Comparison of ENCODE assay signal across 8 cellular contexts in genomic region chr15:58748040-58748786, GRCh38. TPM values are rescaled to one million over a fixed set of nuclear protein-coding genes. Genes with fewer than 3 reads are reported as not detected.
DNase-seq lines count a peak whose midpoint lies in the region; ATAC-seq, FAIRE-seq and TF ChIP-seq lines count a peak whose summit lies in the region.

No MANE protein-coding gene starts in this region.

- H3K27me3 Mint-ChIP-seq in activated T-helper 17 cell treated with anti-CD3 and anti-CD28 coated beads, Interleukin-2, amount 50 U/mL, for 72 hours, result no peaks in the 10 kb centered on the region

- TF ChIP-seq CTCF in GM12865 (IDR thresholded peaks at IDR 0.05; ENCODE audit: insufficient read depth, low read depth, low read length, missing control alignments), result no peak

- no peak for FAIRE-seq in small intestine (lab: Jason Lieb, UNC)
- no peak for FAIRE-seq in urothelium cell line (lab: Jason Lieb, UNC)

- intact Hi-C loops in right cardiac atrium (cut with DNase I), result no loop called here

- H3K27ac ChIP-seq in right cardiac atrium (ENCODE audit: low read length), result peak overlapping the region; percentile 91
- peak overlapping the region; percentile 86 to 97 for H3K27ac ChIP-seq in small intestine (ENCODE audit: low read depth in 1 of 2, low read length in 1 of 2)

- H3K27me3 ChIP-seq in right cardiac atrium (ENCODE audit: control insufficient read depth, insufficient read depth) (no peaks in the 10 kb centered on the region), small intestine (ENCODE audit: control insufficient read depth in 2 of 2, insufficient read depth in 2 of 2, low read length in 2 of 2) (no peaks in the 10 kb centered on the region)

- H3K36me3 ChIP-seq in small intestine (ENCODE audit: control insufficient read depth in 2 of 2, insufficient read depth in 2 of 2, low read length in 2 of 2), result no peaks in the 10 kb centered on the region

- in situ Hi-C loops in ACHN (cut with HindIII; ENCODE audit: low pct_ligation_motif_present, low pct_unique_long_range_greater_than_20kb, low sequenced_read_pairs), result no loop called here

- H3K4me1 ChIP-seq in right cardiac atrium (ENCODE audit: control insufficient read depth, insufficient read depth, low read length) (peaks cover 1% of the 10 kb centered on the region), small intestine (ENCODE audit: control insufficient read depth in 2 of 2, insufficient read depth in 1 of 2, low read depth in 1 of 2, low read length in 1 of 2) (peaks cover 0 to 5% of the 10 kb centered on the region in 2 donors)

- H3K9me3 ChIP-seq in right cardiac atrium (ENCODE audit: control insufficient read depth, low read length) (no peaks in the 10 kb centered on the region), small intestine (ENCODE audit: control insufficient read depth, low read depth) (no peaks in the 10 kb centered on the region)

- H3K4me1 Mint-ChIP-seq in activated T-helper 17 cell treated with anti-CD3 and anti-CD28 coated beads, Interleukin-2, amount 50 U/mL, for 72 hours, result peaks cover 22% of the 10 kb centered on the region

- peaks cover 12% of the 10 kb centered on the region for H3K36me3 Mint-ChIP-seq in activated T-helper 17 cell treated with anti-CD3 and anti-CD28 coated beads, Interleukin-2, amount 50 U/mL, for 72 hours (ENCODE audit: low read depth)

- WGBS in right cardiac atrium, result 3% methylated on average over 13 of the region's 13 CpGs
- WGBS in small intestine, 3 donors, result 2 to 4% (median 3%) methylated on average over 13 of the region's 13 CpGs

- peak; percentile 0 for ATAC-seq in HG03521 (IDR thresholded peaks at IDR 0.05; ENCODE audit: unreplicated experiment)
- peak; percentile 4 for ATAC-seq in activated T-helper 17 cell treated with anti-CD3 and anti-CD28 coated beads, Interleukin-2, amount 50 U/mL, for 72 hours (replicated peaks)
- no peak for ATAC-seq in right cardiac atrium
- no peak for ATAC-seq in GM18858 (IDR thresholded peaks at IDR 0.05; ENCODE audit: unreplicated experiment)

- peak overlapping the region; percentile 90 for H3K4me3 ChIP-seq in GM12865 (ENCODE audit: low read depth, low read length)
- H3K4me3 ChIP-seq in right cardiac atrium (ENCODE audit: low read length), result peak overlapping the region; percentile 88
- peak overlapping the region; percentile 83 to 90 for H3K4me3 ChIP-seq in small intestine (ENCODE audit: low read depth in 1 of 2, low read length in 2 of 2)

- peak overlapping the region; percentile 97 for H3K4me3 Mint-ChIP-seq in activated T-helper 17 cell treated with anti-CD3 and anti-CD28 coated beads, Interleukin-2, amount 50 U/mL, for 72 hours

- no peaks in the 10 kb centered on the region for H3K9me3 Mint-ChIP-seq in activated T-helper 17 cell treated with anti-CD3 and anti-CD28 coated beads, Interleukin-2, amount 50 U/mL, for 72 hours

- H3K27ac Mint-ChIP-seq in activated T-helper 17 cell treated with anti-CD3 and anti-CD28 coated beads, Interleukin-2, amount 50 U/mL, for 72 hours, result peak overlapping the region; percentile 93

- DNase-seq in GM12865 (ENCODE audit: low read depth), result peak; percentile 70
- no peak for DNase-seq in right cardiac atrium
- DNase-seq in small intestine, result no peak
- no peak for DNase-seq in urothelium cell line (ENCODE audit: low spot score)
- DNase-seq in ACHN, result no peak

RNA-seq across cellular contexts. Expression of gene ADAM10, which starts 1.3 kb away (rescaled TPM):
- 10 to 100 TPM; 85.3 to 93.0 TPM for total RNA-seq in activated T-helper 17 cell treated with anti-CD3 and anti-CD28 coated beads, Interleukin-2, amount 50 U/mL, for 72 hours
- 100 to 1,000 TPM in 1 of 4 donors, 10 to 100 TPM in 3; 91.8 to 103 (median 94.5) TPM for total RNA-seq in right cardiac atrium
- polyA plus RNA-seq in right cardiac atrium (14.1 TPM), small intestine (10 to 100 TPM in 1 of 3 donors, 1 to 10 TPM in 2; 5.1 to 31.7 (median 5.4) TPM)

RNA-seq across cellular contexts. Expression of gene MINDY2, which starts 22.9 kb away (rescaled TPM):
- total RNA-seq in activated T-helper 17 cell treated with anti-CD3 and anti-CD28 coated beads, Interleukin-2, amount 50 U/mL, for 72 hours, result 10 to 100 TPM; 17.2 to 33.0 TPM
- 10 to 100 TPM; 28.0 to 40.6 (median 30.7) TPM for total RNA-seq in right cardiac atrium
- 10.7 TPM for polyA plus RNA-seq in right cardiac atrium
- polyA plus RNA-seq in small intestine, result 1 to 10 TPM; 1.6 to 3.8 (median 2.2) TPM

Comparison
In these comparisons a context has a peak if more than half of its experiments do, and no peak if none do; other contexts are left out.
1. ATAC-seq: peak in HG03521 (single experiment) and activated T-helper 17 cell treated with anti-CD3 and anti-CD28 coated beads, Interleukin-2, amount 50 U/mL, for 72 hours (single experiment); none in right cardiac atrium (0 of 2) and GM18858 (single experiment).
2. Peak in every context shown above with its lines, with median percentiles within 50 percentile points of each other: H3K4me3 ChIP-seq.